In the genomic region with DNA sequence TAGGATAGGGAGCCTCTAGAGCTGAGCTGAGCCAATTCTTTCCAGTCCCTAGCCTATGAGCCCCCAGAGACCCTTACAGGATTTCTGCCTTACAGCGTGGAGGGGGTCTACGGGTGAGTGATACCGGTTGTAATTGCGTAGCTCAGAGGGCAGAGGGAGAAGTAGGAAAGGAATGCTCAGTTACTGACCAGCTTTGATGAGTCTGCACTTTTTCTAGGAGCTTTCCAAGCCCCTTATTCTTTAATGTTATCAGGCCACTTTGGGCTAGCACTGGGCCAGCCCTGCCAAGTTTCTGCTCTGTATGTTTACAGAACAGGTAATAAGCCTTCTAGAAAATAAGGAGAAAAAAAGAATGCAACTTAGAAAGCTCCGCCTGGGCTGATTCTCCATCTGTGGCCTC, we compare ENCODE assay signal across 4 cellular contexts. TPM values are rescaled to one million over a fixed set of nuclear protein-coding genes. Genes with fewer than 3 reads are reported as not detected.
"Had no signal": no experiment of that assay in that cellular context is flagged by ENCODE, and none has a peak within 500 bp of the region (broad histone marks: within the 10 kb centered on the region; RNA-seq: fewer than 3 reads in every experiment).

No MANE protein-coding gene starts in this region.

RNA-seq across cellular contexts. Expression of a gene that starts 17.8 kb away (rescaled TPM):
- total RNA-seq: H9, HFFc6 had no signal
- polyA plus RNA-seq: IgD-negative memory B cell had no signal

RNA-seq across cellular contexts. Expression of a gene that starts 40.5 kb away (rescaled TPM):
- total RNA-seq: HT1080 had no signal

RNA-seq across cellular contexts. Expression of a gene that starts 46.3 kb away (rescaled TPM):
- total RNA-seq: H9, HFFc6 had no signal
- polyA plus RNA-seq: IgD-negative memory B cell had no signal
